9 cellular contexts compared by ENCODE assay signal in genomic region chr10:113924171-113924570, GRCh38.
"Had no signal": no experiment of that assay in that cellular context is flagged by ENCODE, and none has a peak within 500 bp of the region (broad histone marks: within the 10 kb centered on the region; RNA-seq: fewer than 3 reads in every experiment).

No MANE protein-coding gene starts in this region.

- ATAC-seq: HCT116, K562 had no signal

- H3K4me1 ChIP-seq: HAP-1 had no signal

- FAIRE-seq: HTR-8/SVneo, K562 had no signal

- H3K36me3 ChIP-seq: HAP-1 had no signal

- H3K27ac ChIP-seq: GM23248 had no signal

- H3K4me3 ChIP-seq: GM23248, HAP-1, K562 had no signal

- DNase-seq: GM23248, GOT3, H7, HFFc6, IMR-90 had no signal

- H3K9me3 ChIP-seq: HAP-1 had no signal
